Comparison of ENCODE assay signal across 17 cellular contexts in genomic region chr5:84091400-84091799, GRCh38.
DNase-seq lines count a peak whose midpoint lies in the region; ATAC-seq, FAIRE-seq and TF ChIP-seq lines count a peak whose summit lies in the region.
"Had no signal": no experiment of that assay in that cellular context is flagged by ENCODE, and none has a peak within 500 bp of the region (broad histone marks: within the 10 kb centered on the region; RNA-seq: fewer than 3 reads in every experiment).

No MANE protein-coding gene starts in this region.

- H3K9me3 ChIP-seq in kidney (ENCODE audit: control insufficient read depth in 1 of 2, low read length in 2 of 2): no peaks in the 10 kb centered on the region
- H3K9me3 ChIP-seq: esophagus squamous epithelium, tibial nerve had no signal

- H3K4me1 ChIP-seq in kidney (ENCODE audit: control insufficient read depth in 1 of 2, insufficient read depth in 1 of 2, low read depth in 1 of 2, low read length in 2 of 2): no peaks in the 10 kb centered on the region
- H3K4me1 ChIP-seq: esophagus squamous epithelium, heart left ventricle, tibial nerve had no signal

- H3K4me3 ChIP-seq in choroid plexus epithelial cell (ENCODE audit: low read depth, low read length) (no peak overlapping the region), kidney (ENCODE audit: low read length in 2 of 2) (no peak overlapping the region)
- H3K4me3 ChIP-seq: esophagus squamous epithelium, heart left ventricle, tibial nerve had no signal

- H3K36me3 ChIP-seq in kidney (ENCODE audit: control insufficient read depth in 1 of 2, insufficient read depth in 2 of 2, low read length in 2 of 2): no peaks in the 10 kb centered on the region
- H3K36me3 ChIP-seq: esophagus squamous epithelium, heart left ventricle, tibial nerve had no signal

- intact Hi-C loops in kidney (cut with DNase I): no loop called here

- peak; percentile 36 for ATAC-seq in HG03342 (IDR thresholded peaks at IDR 0.05; ENCODE audit: unreplicated experiment)
- ATAC-seq: heart left ventricle; stimulated activated naive B cell treated with anti-CD40 and anti-IgM and Interleukin-4, amounts not matched to agents 10 μg/mL and 1 μg/mL and 100 μg/mL, for 72 hours; T-helper 17 cell had no signal

- TF ChIP-seq CTCF in choroid plexus epithelial cell (conservative IDR thresholded peaks at IDR 0.05; ENCODE audit: low read depth, low read length) (no peak), kidney (IDR thresholded peaks at IDR 0.05; ENCODE audit: borderline replicate concordance, extremely low read depth, insufficient read depth) (no peak)

- no peak overlapping the region for H3K27ac ChIP-seq in kidney (ENCODE audit: low read depth in 2 of 2, low read length in 2 of 2)
- H3K27ac ChIP-seq: esophagus squamous epithelium, heart left ventricle, tibial nerve had no signal

- peak; percentile 85 for DNase-seq in NCI-H526 treated with DMSO at 0.1 percent for 48 hours (lab: John Stamatoyannopoulos, UW)
- DNase-seq in choroid plexus epithelial cell (ENCODE audit: low read depth): peak; percentile 6
- peak; percentile 68 for DNase-seq in retina
- DNase-seq in SIG-M5 treated with dmso at 0.1 percent for 504 hours (lab: John Stamatoyannopoulos, UW; ENCODE audit: unreplicated experiment): no peak
- DNase-seq in NCI-H1694 treated with DMSO at 0.1 percent for 48 hours (lab: John Stamatoyannopoulos, UW): no peak
- DNase-seq in kidney: no peak
- DNase-seq: activated CD4-positive, CD25-positive, alpha-beta regulatory T cell; esophagus squamous epithelium; heart left ventricle; NCI-H187 treated with DMSO at 0.1 percent for 48 hours; NK-92 treated with Interleukin-12 subunit alpha and Interleukin-12 subunit beta, amount 100 ng/mL, for 24 hours; stimulated activated naive B cell treated with anti-CD40 and anti-IgM and Interleukin-4, amounts not matched to agents 10 μg/mL and 1 μg/mL and 100 μg/mL, for 72 hours; T-helper 17 cell had no signal

- FAIRE-seq in kidney (lab: Jason Lieb, UNC): no peak
- FAIRE-seq: bronchial epithelial cell, keratinocyte had no signal

- no peak overlapping the region for H3K9ac ChIP-seq in kidney (ENCODE audit: low read length in 2 of 2)

Comparison
In these comparisons a context has a peak if more than half of its experiments do, and no peak if none do; other contexts are left out.
1. DNase-seq: peak in NCI-H526 treated with DMSO at 0.1 percent for 48 hours (single experiment), choroid plexus epithelial cell (single experiment) and retina (single experiment); none in SIG-M5 treated with dmso at 0.1 percent for 504 hours (single experiment), NCI-H1694 treated with DMSO at 0.1 percent for 48 hours (single experiment) and kidney (single experiment).